23 cellular contexts compared by ENCODE assay signal in genomic region chr2:228507231-228507824, GRCh38.
DNase-seq lines count a peak whose midpoint lies in the region; ATAC-seq and TF ChIP-seq lines count a peak whose summit lies in the region.
"Had no signal": no experiment of that assay in that cellular context is flagged by ENCODE, and none has a peak within 500 bp of the region (broad histone marks: within the 10 kb centered on the region; RNA-seq: fewer than 3 reads in every experiment).

No MANE protein-coding gene starts in this region.

- no peak overlapping the region for H2AK5ac ChIP-seq in mesendoderm (ENCODE audit: low read length)

- intact Hi-C loops in CD4-positive, alpha-beta memory T cell (cut with micrococcal nuclease) = no loop called here

- peak overlapping the region; percentile 42 for H2BK5ac ChIP-seq in mesendoderm (ENCODE audit: low read length)

- H3K23ac ChIP-seq in mesendoderm (ENCODE audit: low read length) = no peak overlapping the region

- H4K8ac ChIP-seq in mesendoderm (ENCODE audit: low read depth, low read length) = no peak overlapping the region

- H3K9me2 ChIP-seq in Karpas-422 (replicated peaks; ENCODE audit: insufficient read depth, low read length) (no peaks in the 10 kb centered on the region), hepatocyte (replicated peaks; ENCODE audit: insufficient read depth) (no peaks in the 10 kb centered on the region)

- H3K4me3 ChIP-seq in Karpas-422 (ENCODE audit: low read length) = no peak overlapping the region
- no peak overlapping the region for H3K4me3 ChIP-seq in hepatocyte
- no peak overlapping the region for H3K4me3 ChIP-seq in mesendoderm (ENCODE audit: low read length)
- H3K4me3 ChIP-seq in CD4-positive, alpha-beta memory T cell (ENCODE audit: low read length in 2 of 2) = no peak overlapping the region
- H3K4me3 ChIP-seq: BLaER1 treated with 17β-estradiol and CSF1 and Interleukin-3, amounts not matched to agents 10 nM and 100 nM; K562; SJCRH30 had no signal

- WGBS in hepatocyte (ENCODE audit: low lambda C conversion rate, missing lambda C conversion rate) = 45% methylated on average over 6 of the region's 6 CpGs
- WGBS in mesendoderm (ENCODE audit: extremely low coverage, insufficient coverage, low lambda C conversion rate) = no CpG with 5 or more reads among the region's 6 CpGs

- no peak overlapping the region for H4K5ac ChIP-seq in mesendoderm (ENCODE audit: low read length)

- no peak for TF ChIP-seq CTCF in hepatocyte (IDR thresholded peaks at IDR 0.05; ENCODE audit: poor library complexity)

- H3K4me2 ChIP-seq in Karpas-422 (ENCODE audit: low read depth, low read length, poor library complexity, severe bottlenecking) (no peak overlapping the region), hepatocyte (peak overlapping the region; percentile 57), mesendoderm (ENCODE audit: low read length) (no peak overlapping the region)
- H3K4me2 ChIP-seq: BLaER1 treated with 17β-estradiol and CSF1 and Interleukin-3, amounts not matched to agents 10 nM and 100 nM had no signal

- H3K18ac ChIP-seq in mesendoderm (ENCODE audit: low read length) = peak overlapping the region; percentile 75

- H3K4me1 ChIP-seq in Karpas-422 (ENCODE audit: low read length) = peaks cover 23% of the 10 kb centered on the region
- peaks cover 8% of the 10 kb centered on the region for H3K4me1 ChIP-seq in hepatocyte (ENCODE audit: insufficient read depth)
- H3K4me1 ChIP-seq in mesendoderm (ENCODE audit: control insufficient read depth, low read depth, low read length) = peaks cover 8% of the 10 kb centered on the region
- H3K4me1 ChIP-seq in CD4-positive, alpha-beta memory T cell (ENCODE audit: insufficient read depth, low read length) = no peaks in the 10 kb centered on the region
- H3K4me1 ChIP-seq: BLaER1 treated with 17β-estradiol and CSF1 and Interleukin-3, amounts not matched to agents 10 nM and 100 nM; SJCRH30 had no signal

- H3K27me3 ChIP-seq in Karpas-422 (ENCODE audit: low read length) (peaks cover 4% of the 10 kb centered on the region; the same call in 1 of the 2 replicates), hepatocyte (no peaks in the 10 kb centered on the region), mesendoderm (ENCODE audit: insufficient read depth, low read length, poor library complexity) (no peaks in the 10 kb centered on the region)
- H3K27me3 ChIP-seq in CD4-positive, alpha-beta memory T cell (ENCODE audit: insufficient read depth, low read length) = no peaks in the 10 kb centered on the region
- H3K27me3 ChIP-seq: BLaER1 treated with 17β-estradiol and CSF1 and Interleukin-3, amounts not matched to agents 10 nM and 100 nM; SJCRH30 had no signal

- CTCF ChIA-PET in CD4-positive, alpha-beta memory T cell (lab: Charles Lee; ENCODE audit: partially characterized antibody) = no interaction called here

- no peaks in the 10 kb centered on the region for H3K36me3 ChIP-seq in Karpas-422 (ENCODE audit: insufficient read depth, low read length)
- no peaks in the 10 kb centered on the region for H3K36me3 ChIP-seq in hepatocyte (replicated peaks; ENCODE audit: insufficient read depth, low read depth)
- no peaks in the 10 kb centered on the region for H3K36me3 ChIP-seq in mesendoderm (ENCODE audit: control insufficient read depth, insufficient read depth, low read length)
- no peaks in the 10 kb centered on the region for H3K36me3 ChIP-seq in CD4-positive, alpha-beta memory T cell (ENCODE audit: insufficient read depth, low read length)
- H3K36me3 ChIP-seq: BLaER1 treated with 17β-estradiol and CSF1 and Interleukin-3, amounts not matched to agents 10 nM and 100 nM; SJCRH30 had no signal

- H2AFZ ChIP-seq in Karpas-422 (ENCODE audit: low read length) = peak overlapping the region; percentile 75; the same call in 1 of the 2 replicates
- H2AFZ ChIP-seq in hepatocyte = peak overlapping the region; percentile 14

- no peak overlapping the region for H3K27ac Mint-ChIP-seq in CD4-positive, alpha-beta memory T cell
- H3K27ac Mint-ChIP-seq: CD8-positive, alpha-beta memory T cell had no signal

- no peak overlapping the region for H2BK15ac ChIP-seq in mesendoderm (replicated peaks; ENCODE audit: low read depth)

- H3K4ac ChIP-seq in mesendoderm (ENCODE audit: low read depth, low read length) = no peak overlapping the region

- H3K36me3 Mint-ChIP-seq in CD4-positive, alpha-beta memory T cell = no peaks in the 10 kb centered on the region
- H3K36me3 Mint-ChIP-seq: CD8-positive, alpha-beta memory T cell had no signal

- H3K9ac ChIP-seq in Karpas-422 (ENCODE audit: low read length) (no peak overlapping the region), mesendoderm (ENCODE audit: low read length) (no peak overlapping the region)
- H3K9ac ChIP-seq: BLaER1 treated with 17β-estradiol and CSF1 and Interleukin-3, amounts not matched to agents 10 nM and 100 nM had no signal

- no peaks in the 10 kb centered on the region for H3K79me1 ChIP-seq in mesendoderm (ENCODE audit: low read length)

- DNase-seq in ELF-1 (ENCODE audit: low read depth, low spot score) (peak; percentile 14), Karpas-422 (no peak), hepatocyte (ENCODE audit: low spot score) (no peak), mesendoderm (peak; percentile 19)
- no peak for DNase-seq in activated naive CD4-positive, alpha-beta T cell treated with anti-CD3 and anti-CD28 coated beads, Interleukin-2, amount 50 U/mL, for 16 hours
- DNase-seq in CD4-positive, alpha-beta memory T cell = no peak
- DNase-seq: 8988T; Calu3; CD8-positive, alpha-beta memory T cell; DMS153; MM.1S; NCI-H1048; NCI-H1417 treated with DMSO at 0.1 percent for 48 hours; NCI-H187 treated with DMSO at 0.1 percent for 48 hours; NCI-H2107; NCI-H2227 treated with DMSO at 0.1 percent for 48 hours; NCI-H510A; NCI-H748 treated with DMSO at 0.1 percent for 48 hours; SJCRH30 had no signal

- H3K9me3 Mint-ChIP-seq in CD4-positive, alpha-beta memory T cell = peaks cover 2 to 17% (median 11%) of the 10 kb centered on the region in 8 donors

- H3K27ac ChIP-seq in Karpas-422 (ENCODE audit: low read length) = no peak overlapping the region
- no peak overlapping the region for H3K27ac ChIP-seq in hepatocyte
- no peak overlapping the region for H3K27ac ChIP-seq in mesendoderm (ENCODE audit: low read depth, low read length)
- no peak overlapping the region for H3K27ac ChIP-seq in CD4-positive, alpha-beta memory T cell (ENCODE audit: low read depth, low read length)
- H3K27ac ChIP-seq: BLaER1 treated with 17β-estradiol and CSF1 and Interleukin-3, amounts not matched to agents 10 nM and 100 nM; SJCRH30 had no signal

- H2BK120ac ChIP-seq in mesendoderm (ENCODE audit: low read depth, low read length) = peak overlapping the region; percentile 73

- H3K56ac ChIP-seq in mesendoderm (ENCODE audit: low read length) = no peak overlapping the region

- H3K4me1 Mint-ChIP-seq in CD4-positive, alpha-beta memory T cell = no peaks in the 10 kb centered on the region
- H3K4me1 Mint-ChIP-seq: CD8-positive, alpha-beta memory T cell had no signal

- ATAC-seq in HG02763 (IDR thresholded peaks at IDR 0.05; ENCODE audit: unreplicated experiment) = no peak
- ATAC-seq: HepG2, K562 had no signal

- H3K4me3 Mint-ChIP-seq in CD4-positive, alpha-beta memory T cell = no peak overlapping the region
- H3K4me3 Mint-ChIP-seq: CD8-positive, alpha-beta memory T cell had no signal

- H3K9me3 ChIP-seq in Karpas-422 (ENCODE audit: low read length) = no peaks in the 10 kb centered on the region
- H3K9me3 ChIP-seq in hepatocyte (ENCODE audit: low read depth) = no peaks in the 10 kb centered on the region
- no peaks in the 10 kb centered on the region for H3K9me3 ChIP-seq in CD4-positive, alpha-beta memory T cell (ENCODE audit: control insufficient read depth in 1 of 2, low read length in 2 of 2)
- H3K9me3 ChIP-seq: BLaER1 treated with 17β-estradiol and CSF1 and Interleukin-3, amounts not matched to agents 10 nM and 100 nM; SJCRH30 had no signal

- H3K79me2 ChIP-seq in Karpas-422 (ENCODE audit: low read length) = no peaks in the 10 kb centered on the region
- H3K79me2 ChIP-seq in hepatocyte = no peaks in the 10 kb centered on the region
- no peaks in the 10 kb centered on the region for H3K79me2 ChIP-seq in mesendoderm (ENCODE audit: control insufficient read depth, insufficient read depth, low read length)

- H4K20me1 ChIP-seq in Karpas-422 (ENCODE audit: insufficient read depth, low read depth, low read length) (no peaks in the 10 kb centered on the region), hepatocyte (ENCODE audit: insufficient read depth, poor library complexity, severe bottlenecking) (no peaks in the 10 kb centered on the region)
- H4K20me1 ChIP-seq: BLaER1 treated with 17β-estradiol and CSF1 and Interleukin-3, amounts not matched to agents 10 nM and 100 nM had no signal

- no peaks in the 10 kb centered on the region for H3K27me3 Mint-ChIP-seq in CD4-positive, alpha-beta memory T cell
- H3K27me3 Mint-ChIP-seq: CD8-positive, alpha-beta memory T cell had no signal

- POLR2A ChIA-PET in CD4-positive, alpha-beta memory T cell (lab: Charles Lee; ENCODE audit: partially characterized antibody) = no interaction called here

Comparison
In these comparisons a context has a peak if more than half of its experiments do, and no peak if none do; other contexts are left out.
1. DNase-seq: peak in ELF-1 (single experiment) and mesendoderm (single experiment); none in Karpas-422 (single experiment), hepatocyte (single experiment), activated naive CD4-positive, alpha-beta T cell treated with anti-CD3 and anti-CD28 coated beads, Interleukin-2, amount 50 U/mL, for 16 hours (single experiment) and CD4-positive, alpha-beta memory T cell (0 of 5).